Comparison of ENCODE assay signal across 8 cellular contexts in the genomic region with DNA sequence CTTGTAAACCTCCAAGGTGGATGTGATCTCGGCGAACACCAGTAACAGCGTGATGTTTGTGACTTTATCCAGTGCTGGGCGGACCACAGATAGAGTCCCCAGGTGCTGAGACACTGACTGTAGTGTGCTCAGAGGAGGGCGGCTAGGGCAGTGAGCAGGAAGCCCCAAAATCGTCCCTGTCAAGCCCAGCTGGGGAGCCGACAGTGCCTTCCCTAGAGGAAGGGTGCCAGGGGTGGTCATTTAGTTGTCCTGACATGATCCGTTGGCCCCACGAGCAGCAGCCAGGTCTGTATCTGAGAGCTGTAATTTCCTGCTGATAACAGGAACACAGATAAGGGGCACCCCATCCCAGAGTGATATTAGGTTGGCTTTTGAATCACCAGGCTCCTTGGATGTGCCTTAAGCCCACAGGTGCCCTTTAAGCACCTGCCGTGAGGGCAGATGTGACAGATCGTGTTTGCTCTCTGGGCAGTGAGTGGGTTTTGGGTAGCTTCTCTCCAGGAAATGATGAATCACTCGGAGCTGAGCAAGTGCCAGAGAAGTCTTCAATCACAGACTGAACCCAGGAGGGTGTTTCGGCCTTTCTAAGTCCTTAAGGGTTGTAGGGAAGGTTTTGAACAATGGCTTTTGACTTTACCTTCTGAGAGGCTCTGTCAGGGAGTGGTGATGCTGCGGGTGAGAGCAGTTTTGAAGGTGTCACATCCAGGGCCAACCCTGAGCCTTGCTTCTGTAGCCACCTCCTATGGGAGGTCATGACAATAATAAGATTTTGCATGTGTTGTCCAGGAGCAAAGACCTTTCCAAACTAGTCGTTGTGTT. TPM values are rescaled to one million over a fixed set of nuclear protein-coding genes. Genes with fewer than 3 reads are reported as not detected.
A peak's percentile ranks its signal among the peaks of the same experiment; 100 is the strongest.
DNase-seq lines count a peak whose midpoint lies in the region; ATAC-seq, FAIRE-seq and TF ChIP-seq lines count a peak whose summit lies in the region.

No MANE protein-coding gene starts in this region.

- H3K27ac Mint-ChIP-seq in activated CD8-positive, alpha-beta T cell treated with anti-CD3 and anti-CD28 coated beads for 36 hours = peak overlapping the region; percentile 97

- peak overlapping the region; percentile 64 for H3K27ac ChIP-seq in epithelial cell of prostate

- no peaks in the 10 kb centered on the region for H3K27me3 Mint-ChIP-seq in activated CD8-positive, alpha-beta T cell treated with anti-CD3 and anti-CD28 coated beads for 36 hours

- H3K4me1 Mint-ChIP-seq in activated CD8-positive, alpha-beta T cell treated with anti-CD3 and anti-CD28 coated beads for 36 hours (ENCODE audit: low read depth) = peaks cover 88% of the 10 kb centered on the region

- no peak for FAIRE-seq in frontal cortex (lab: Jason Lieb, UNC)

- H3K9me3 Mint-ChIP-seq in activated CD8-positive, alpha-beta T cell treated with anti-CD3 and anti-CD28 coated beads for 36 hours = peaks cover 3% of the 10 kb centered on the region

- POLR2A ChIA-PET in activated CD8-positive, alpha-beta T cell treated with anti-CD3 and anti-CD28 coated beads for 36 hours (lab: Charles Lee) = interaction anchor here (0.6 to 3.1 kb wide), 8 partner anchors 9 to 32 kb away, joined by 3 to 19 read pairs (median 5); a partner anchor contains a TSS

- peak; percentile 2 for ATAC-seq in GM18519 (IDR thresholded peaks at IDR 0.05; ENCODE audit: low FRiP score, unreplicated experiment)
- ATAC-seq in HG02885 (IDR thresholded peaks at IDR 0.05; ENCODE audit: poor library complexity, unreplicated experiment) = peak; percentile 35
- ATAC-seq in activated CD8-positive, alpha-beta T cell treated with anti-CD3 and anti-CD28 coated beads for 36 hours = peak; percentile 73
- ATAC-seq in sciatic nerve = peak; percentile 11

- peaks cover 14% of the 10 kb centered on the region for H3K36me3 Mint-ChIP-seq in activated CD8-positive, alpha-beta T cell treated with anti-CD3 and anti-CD28 coated beads for 36 hours (ENCODE audit: low read depth)

- CTCF ChIA-PET in activated CD8-positive, alpha-beta T cell treated with anti-CD3 and anti-CD28 coated beads for 36 hours (lab: Charles Lee) = interaction anchor here (0.9 to 3.6 kb wide), 16 partner anchors 7 to 64 kb away, joined by 3 to 29 read pairs (median 4); a partner anchor contains a TSS

- DNase-seq in NCI-H2196 treated with DMSO at 0.1 percent for 48 hours (lab: John Stamatoyannopoulos, UW; ENCODE audit: unreplicated experiment) (peak; percentile 85), epithelial cell of prostate (ENCODE audit: low read depth, low spot score) (peak; percentile 57), sciatic nerve (ENCODE audit: low spot score) (no peak), frontal cortex (ENCODE audit: low spot score in 2 of 2) (no peak), ecto neural progenitor cell (ENCODE audit: low spot score) (no peak)
- DNase-seq in activated CD8-positive, alpha-beta T cell treated with anti-CD3 and anti-CD28 coated beads for 36 hours = peak; percentile 89

- no peak for TF ChIP-seq CTCF in activated CD8-positive, alpha-beta T cell treated with anti-CD3 and anti-CD28 coated beads for 36 hours (IDR thresholded peaks at IDR 0.05)

- peak overlapping the region; percentile 76 for H3K4me3 Mint-ChIP-seq in activated CD8-positive, alpha-beta T cell treated with anti-CD3 and anti-CD28 coated beads for 36 hours

- intact Hi-C loops in activated CD8-positive, alpha-beta T cell treated with anti-CD3 and anti-CD28 coated beads for 36 hours (cut with micrococcal nuclease) = loop anchor here (1.0 kb wide), 1 partner anchor 24 kb away; no protein-coding TSS in a partner anchor
- intact Hi-C loops in sciatic nerve (cut with DNase I) = no loop called here

RNA-seq across cellular contexts. Expression of a gene that starts 7.7 kb away (rescaled TPM):
- total RNA-seq in activated CD8-positive, alpha-beta T cell treated with anti-CD3 and anti-CD28 coated beads for 36 hours = 10 to 100 TPM; 31.9 to 36.5 TPM
- total RNA-seq in sciatic nerve (141 TPM), frontal cortex (28.1 TPM)

Comparison
In these comparisons a context has a peak if more than half of its experiments do, and no peak if none do; other contexts are left out.
1. ATAC-seq: peak in every context shown above with its lines; median percentile 73 in activated CD8-positive, alpha-beta T cell treated with anti-CD3 and anti-CD28 coated beads for 36 hours; 35 in HG02885; 11 in sciatic nerve; 2 in GM18519.
2. DNase-seq: peak in NCI-H2196 treated with DMSO at 0.1 percent for 48 hours (single experiment), activated CD8-positive, alpha-beta T cell treated with anti-CD3 and anti-CD28 coated beads for 36 hours (single experiment) and epithelial cell of prostate (single experiment); none in sciatic nerve (single experiment), frontal cortex (0 of 2) and ecto neural progenitor cell (single experiment).